ENCODE assay signal across 9 cellular contexts in genomic region chr1:226676381-226676780, GRCh38.
A peak's percentile ranks its signal among the peaks of the same experiment; 100 is the strongest.
DNase-seq lines count a peak whose midpoint lies in the region; ATAC-seq and TF ChIP-seq lines count a peak whose summit lies in the region.
"Had no signal": no experiment of that assay in that cellular context is flagged by ENCODE, and none has a peak within 500 bp of the region (broad histone marks: within the 10 kb centered on the region; RNA-seq: fewer than 3 reads in every experiment).

No MANE protein-coding gene starts in this region.

- TF ChIP-seq CTCF in right atrium auricular region (IDR thresholded peaks at IDR 0.05) = no peak
- no peak for TF ChIP-seq CTCF in lung (IDR thresholded peaks at IDR 0.05; ENCODE audit: control extremely low read depth, extremely low read depth)
- TF ChIP-seq CTCF in upper lobe of right lung (IDR thresholded peaks at IDR 0.05) = no peak
- TF ChIP-seq CTCF in RWPE1 (conservative IDR thresholded peaks at IDR 0.05; ENCODE audit: low read depth) = no peak

- no peak for ATAC-seq in lung (ENCODE audit: insufficient read depth, low FRiP score)
- ATAC-seq in upper lobe of right lung = no peak
- ATAC-seq in HG03354 (IDR thresholded peaks at IDR 0.05; ENCODE audit: poor library complexity, severe bottlenecking, unreplicated experiment) = no peak

- H3K36me3 ChIP-seq in right atrium auricular region = no peaks in the 10 kb centered on the region
- peaks cover 0 to 5% of the 10 kb centered on the region in 2 donors for H3K36me3 ChIP-seq in lung (ENCODE audit: control insufficient read depth in 2 of 2, insufficient read depth in 2 of 2, low read length in 2 of 2)
- H3K36me3 ChIP-seq in upper lobe of right lung = no peaks in the 10 kb centered on the region

- H3K4me3 ChIP-seq in right atrium auricular region (no peak overlapping the region), lung (no peak overlapping the region), upper lobe of right lung (no peak overlapping the region)

- peaks cover 44% of the 10 kb centered on the region for H3K36me3 Mint-ChIP-seq in activated naive CD8-positive, alpha-beta T cell treated with anti-CD3 and anti-CD28 coated beads for 36 hours

- no peaks in the 10 kb centered on the region for H3K9me3 ChIP-seq in right atrium auricular region
- H3K9me3 ChIP-seq in lung (ENCODE audit: control insufficient read depth in 2 of 2, insufficient read depth in 1 of 2, low read length in 1 of 2) = no peaks in the 10 kb centered on the region
- H3K9me3 ChIP-seq in upper lobe of right lung = no peaks in the 10 kb centered on the region

- H3K4me3 Mint-ChIP-seq in activated naive CD8-positive, alpha-beta T cell treated with anti-CD3 and anti-CD28 coated beads for 36 hours = peak overlapping the region; percentile 72

- peak overlapping the region; percentile 90 for H3K27ac Mint-ChIP-seq in activated naive CD8-positive, alpha-beta T cell treated with anti-CD3 and anti-CD28 coated beads for 36 hours

- 36 to 37% methylated on average over 5 of the region's 5 CpGs for WGBS in lung, 2 donors

- H3K4me1 Mint-ChIP-seq in activated naive CD8-positive, alpha-beta T cell treated with anti-CD3 and anti-CD28 coated beads for 36 hours = peaks cover 92% of the 10 kb centered on the region

- H3K27me3 Mint-ChIP-seq in activated naive CD8-positive, alpha-beta T cell treated with anti-CD3 and anti-CD28 coated beads for 36 hours = no peaks in the 10 kb centered on the region

- H3K4me1 ChIP-seq in right atrium auricular region (peaks cover 0 to 90% of the 10 kb centered on the region in 2 donors), lung (ENCODE audit: control insufficient read depth in 2 of 2, insufficient read depth in 2 of 2, low read length in 2 of 2) (peaks cover 11 to 31% of the 10 kb centered on the region in 2 donors), upper lobe of right lung (peaks cover 72% of the 10 kb centered on the region)

- intact Hi-C loops in cardiac septum (cut with DNase I) (loop anchor here (2.0 kb wide), 1 partner anchor 26 kb away; no protein-coding TSS in a partner anchor), upper lobe of right lung (cut with DNase I) (no loop called here)

- POLR2A ChIA-PET in RWPE1 (lab: Yijun Ruan, JAX; ENCODE audit: low non-redundant PET) = no interaction called here

- H3K9me3 Mint-ChIP-seq in activated naive CD8-positive, alpha-beta T cell treated with anti-CD3 and anti-CD28 coated beads for 36 hours = peaks cover 2% of the 10 kb centered on the region

- CTCF ChIA-PET in RWPE1 (lab: Yijun Ruan, JAX) = interaction anchor here (0.7 to 1.4 kb wide), 3 partner anchors 8 to 152 kb away, joined by 3 to 4 read pairs (median 4); no protein-coding TSS in a partner anchor

- H3K27ac ChIP-seq in right atrium auricular region (peak overlapping the region; percentile 84 to 96), lung (ENCODE audit: low read depth in 1 of 2, low read length in 1 of 2) (peak overlapping the region; percentile 73 to 85), upper lobe of right lung (peak overlapping the region; percentile 85), RWPE1 (no peak overlapping the region)

- no peak for DNase-seq in right atrium auricular region (ENCODE audit: low spot score)
- DNase-seq in cardiac septum (ENCODE audit: low spot score) = no peak
- no peak for DNase-seq in activated naive CD8-positive, alpha-beta T cell treated with anti-CD3 and anti-CD28 coated beads for 36 hours
- no peak for DNase-seq in lung (ENCODE audit: low spot score)
- DNase-seq in upper lobe of right lung = no peak
- no peak for DNase-seq in DMS 273 (lab: John Stamatoyannopoulos, UW; ENCODE audit: unreplicated experiment)
- no peak for DNase-seq in RWPE1 (ENCODE audit: low spot score)
- DNase-seq: Calu3 had no signal

- H3K27me3 ChIP-seq in right atrium auricular region = no peaks in the 10 kb centered on the region
- H3K27me3 ChIP-seq in lung (ENCODE audit: control insufficient read depth, insufficient read depth) = no peaks in the 10 kb centered on the region
- H3K27me3 ChIP-seq in upper lobe of right lung = no peaks in the 10 kb centered on the region
